ENCODE assay signal across 1 cellular context in the genomic region with DNA sequence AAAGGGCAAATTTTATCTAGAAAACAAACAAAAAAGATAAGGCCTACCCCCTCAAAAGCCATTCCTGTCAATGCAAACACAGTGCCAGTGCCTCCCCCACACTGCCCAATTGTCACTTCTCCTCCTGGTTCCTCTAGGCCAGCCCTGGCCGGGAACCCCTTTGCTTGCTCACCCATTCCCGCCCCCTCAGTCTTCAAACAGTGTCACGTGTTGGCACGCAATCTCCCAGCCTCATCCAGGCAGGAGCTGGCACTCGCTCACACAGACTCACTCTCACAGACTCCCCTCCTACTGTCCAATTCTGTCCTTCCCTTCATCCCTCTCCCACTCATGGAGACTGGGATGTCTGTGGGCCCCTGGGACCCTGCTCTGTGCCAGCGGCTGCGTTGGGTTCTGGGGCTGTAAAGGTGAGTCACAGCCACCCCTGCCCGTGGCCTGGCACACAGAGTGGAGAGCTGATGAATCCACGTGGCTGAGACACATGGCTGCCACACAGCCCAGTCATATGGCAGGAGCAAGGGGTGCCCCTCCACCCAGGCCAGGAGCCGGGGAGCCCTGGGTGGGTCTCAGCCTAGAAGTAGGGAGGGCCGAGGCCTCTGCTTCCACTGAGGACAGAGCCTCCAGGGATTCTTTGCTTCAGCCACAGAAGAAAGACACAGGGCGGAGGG.
TF ChIP-seq lines count a peak whose summit lies in the region.

No MANE protein-coding gene starts in this region.

TF ChIP-seq in GM12878, 131 proteins besides CTCF, POLR2A, EP300 and RAD21 (continued from another document):
- TF ChIP-seq, protein P1, sequence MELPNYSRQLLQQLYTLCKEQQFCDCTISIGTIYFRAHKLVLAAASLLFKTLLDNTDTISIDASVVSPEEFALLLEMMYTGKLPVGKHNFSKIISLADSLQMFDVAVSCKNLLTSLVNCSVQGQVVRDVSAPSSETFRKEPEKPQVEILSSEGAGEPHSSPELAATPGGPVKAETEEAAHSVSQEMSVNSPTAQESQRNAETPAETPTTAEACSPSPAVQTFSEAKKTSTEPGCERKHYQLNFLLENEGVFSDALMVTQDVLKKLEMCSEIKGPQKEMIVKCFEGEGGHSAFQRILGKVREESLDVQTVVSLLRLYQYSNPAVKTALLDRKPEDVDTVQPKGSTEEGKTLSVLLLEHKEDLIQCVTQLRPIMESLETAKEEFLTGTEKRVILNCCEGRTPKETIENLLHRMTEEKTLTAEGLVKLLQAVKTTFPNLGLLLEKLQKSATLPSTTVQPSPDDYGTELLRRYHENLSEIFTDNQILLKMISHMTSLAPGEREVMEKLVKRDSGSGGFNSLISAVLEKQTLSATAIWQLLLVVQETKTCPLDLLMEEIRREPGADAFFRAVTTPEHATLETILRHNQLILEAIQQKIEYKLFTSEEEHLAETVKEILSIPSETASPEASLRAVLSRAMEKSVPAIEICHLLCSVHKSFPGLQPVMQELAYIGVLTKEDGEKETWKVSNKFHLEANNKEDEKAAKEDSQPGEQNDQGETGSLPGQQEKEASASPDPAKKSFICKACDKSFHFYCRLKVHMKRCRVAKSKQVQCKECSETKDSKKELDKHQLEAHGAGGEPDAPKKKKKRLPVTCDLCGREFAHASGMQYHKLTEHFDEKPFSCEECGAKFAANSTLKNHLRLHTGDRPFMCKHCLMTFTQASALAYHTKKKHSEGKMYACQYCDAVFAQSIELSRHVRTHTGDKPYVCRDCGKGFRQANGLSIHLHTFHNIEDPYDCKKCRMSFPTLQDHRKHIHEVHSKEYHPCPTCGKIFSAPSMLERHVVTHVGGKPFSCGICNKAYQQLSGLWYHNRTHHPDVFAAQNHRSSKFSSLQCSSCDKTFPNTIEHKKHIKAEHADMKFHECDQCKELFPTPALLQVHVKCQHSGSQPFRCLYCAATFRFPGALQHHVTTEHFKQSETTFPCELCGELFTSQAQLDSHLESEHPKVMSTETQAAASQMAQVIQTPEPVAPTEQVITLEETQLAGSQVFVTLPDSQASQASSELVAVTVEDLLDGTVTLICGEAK (IDR thresholded peaks at IDR 0.05; ENCODE audit: borderline replicate concordance) = no peak
